Comparison of ENCODE assay signal across 8 cellular contexts in genomic region chr20:63641146-63641791, GRCh38. TPM values are rescaled to one million over a fixed set of nuclear protein-coding genes. Genes with fewer than 3 reads are reported as not detected.
DNase-seq lines count a peak whose midpoint lies in the region; ATAC-seq and TF ChIP-seq lines count a peak whose summit lies in the region.

No MANE protein-coding gene starts in this region.

- no peaks in the 10 kb centered on the region for H3K9me3 ChIP-seq in CD4-positive, alpha-beta T cell (ENCODE audit: control insufficient read depth, low read length)
- H3K9me3 ChIP-seq in endodermal cell (ENCODE audit: control insufficient read depth, low read length), result no peaks in the 10 kb centered on the region

- peak overlapping the region; percentile 87 for H3K27ac ChIP-seq in CD4-positive, alpha-beta T cell (ENCODE audit: low read depth, low read length)
- H3K27ac ChIP-seq in endodermal cell (ENCODE audit: low read depth, low read length), result no peak overlapping the region

- H3K27ac Mint-ChIP-seq in CD4-positive, alpha-beta T cell, result peak overlapping the region; percentile 94
- no peak overlapping the region for H3K27ac Mint-ChIP-seq in endodermal cell

- WGBS in endodermal cell (ENCODE audit: insufficient coverage in 1 of 2, insufficient read length in 1 of 2), 2 experiments, result 39 to 41% methylated on average over 20 to 41 of the region's 47 CpGs

- H3K4me3 ChIP-seq in endodermal cell (ENCODE audit: low read length), result no peak overlapping the region

- intact Hi-C loops in CD4-positive, alpha-beta T cell (cut with DNase I, micrococcal nuclease), result loop anchor here in 1 of 2 experiments (1.0 kb wide), 1 partner anchor 14 kb away; the partner anchor contains the start of gene GMEB2

- no peaks in the 10 kb centered on the region for H3K4me1 ChIP-seq in endodermal cell (ENCODE audit: control insufficient read depth, insufficient read depth, low read length)

- peak overlapping the region; percentile 87 for H3K4me3 Mint-ChIP-seq in CD4-positive, alpha-beta T cell
- peak overlapping the region; percentile 32 for H3K4me3 Mint-ChIP-seq in endodermal cell

- H3K9ac ChIP-seq in endodermal cell (ENCODE audit: extremely low read depth, low read length, poor library complexity, severe bottlenecking), result no peak overlapping the region

- CTCF ChIA-PET in CD4-positive, alpha-beta T cell (lab: Charles Lee), result interaction anchor here (1.0 to 1.6 kb wide), 19 partner anchors 10 to 339 kb away, joined by 3 to 14 read pairs (median 5); partner anchors contain the start of genes ARFRP1, GMEB2, HELZ2 and LIME1

- peaks cover 4% of the 10 kb centered on the region for H3K27me3 Mint-ChIP-seq in CD4-positive, alpha-beta T cell
- peaks cover 29% of the 10 kb centered on the region for H3K27me3 Mint-ChIP-seq in endodermal cell (ENCODE audit: insufficient read depth)

- H3K4me1 Mint-ChIP-seq in CD4-positive, alpha-beta T cell (ENCODE audit: low read depth), result peaks cover 38% of the 10 kb centered on the region
- H3K4me1 Mint-ChIP-seq in endodermal cell, result no peaks in the 10 kb centered on the region

- POLR2A ChIA-PET in CD4-positive, alpha-beta T cell (lab: Charles Lee), result interaction anchor here (0.5 to 8.9 kb wide), 25 partner anchors 10 to 340 kb away, joined by 3 to 449 read pairs (median 8); partner anchors contain the start of genes ARFRP1, GMEB2, HELZ2 and LIME1

- peak; percentile 51 to 68 (median 55) for DNase-seq in CD4-positive, alpha-beta T cell
- peak; percentile 27 for DNase-seq in T-helper 9 cell
- DNase-seq in endodermal cell, result no peak
- no peak for DNase-seq in omental fat pad (ENCODE audit: low spot score)
- DNase-seq in NCI-H1048 (lab: John Stamatoyannopoulos, UW), result no peak
- no peak for DNase-seq in NCI-H82 (lab: John Stamatoyannopoulos, UW)

- H3K36me3 Mint-ChIP-seq in CD4-positive, alpha-beta T cell (ENCODE audit: low read depth), result peaks cover 22% of the 10 kb centered on the region
- no peaks in the 10 kb centered on the region for H3K36me3 Mint-ChIP-seq in endodermal cell (ENCODE audit: low read depth)

- TF ChIP-seq CTCF in CD4-positive, alpha-beta T cell (IDR thresholded peaks at IDR 0.05), result no peak
- TF ChIP-seq CTCF in endodermal cell (conservative IDR thresholded peaks at IDR 0.05), result no peak
- no peak for TF ChIP-seq CTCF in omental fat pad (IDR thresholded peaks at IDR 0.05)

- H3K36me3 ChIP-seq in endodermal cell (ENCODE audit: control insufficient read depth, insufficient read depth, low read length), result no peaks in the 10 kb centered on the region

- ATAC-seq in CD4-positive, alpha-beta T cell (ENCODE audit: poor library complexity), result peak; percentile 0
- peak; percentile 22 for ATAC-seq in HG02798 (IDR thresholded peaks at IDR 0.05; ENCODE audit: poor library complexity, unreplicated experiment)
- peak; percentile 15 for ATAC-seq in omental fat pad (ENCODE audit: low FRiP score)
- ATAC-seq in HG02938 (IDR thresholded peaks at IDR 0.05; ENCODE audit: unreplicated experiment), result no peak

- H3K9me3 Mint-ChIP-seq in CD4-positive, alpha-beta T cell, result no peaks in the 10 kb centered on the region
- H3K9me3 Mint-ChIP-seq in endodermal cell, result no peaks in the 10 kb centered on the region

- no peaks in the 10 kb centered on the region for H3K27me3 ChIP-seq in CD4-positive, alpha-beta T cell (ENCODE audit: control insufficient read depth, insufficient read depth, low read length)
- H3K27me3 ChIP-seq in endodermal cell (ENCODE audit: control insufficient read depth, insufficient read depth, low read length, poor library complexity, severe bottlenecking), result no peaks in the 10 kb centered on the region

RNA-seq across cellular contexts. Expression of gene STMN3, which starts 12.0 kb away (rescaled TPM):
- total RNA-seq in CD4-positive, alpha-beta T cell, result 100 to 1,000 TPM; 122 to 127 TPM
- total RNA-seq in endodermal cell (10 to 100 TPM in 1 of 2 donors, 1 to 10 TPM in 1; 6.7 to 18.3 TPM), omental fat pad (10 to 100 TPM in 2 of 4 donors, 1 to 10 TPM in 2; 7.6 to 17.4 (median 12.0) TPM)
- polyA plus RNA-seq in endodermal cell (2013, experiment 1 of 2), result 52.0 TPM
- 47.9 TPM for polyA plus RNA-seq in endodermal cell (2013, experiment 2 of 2)

RNA-seq across cellular contexts. Expression of gene GMEB2, which starts 14.4 kb away (rescaled TPM):
- total RNA-seq in CD4-positive, alpha-beta T cell, result 10 to 100 TPM; 32.9 to 34.0 TPM
- total RNA-seq in endodermal cell, result 10 to 100 TPM; 11.5 to 12.3 TPM
- 14.3 TPM for polyA plus RNA-seq in endodermal cell (2013, experiment 1 of 2)
- 13.6 TPM for polyA plus RNA-seq in endodermal cell (2013, experiment 2 of 2)
- 10 to 100 TPM in 1 of 4 donors, 1 to 10 TPM in 3; 6.6 to 12.8 (median 9.2) TPM for total RNA-seq in omental fat pad

RNA-seq across cellular contexts. Expression of gene RTEL1, which starts 16.8 kb away (rescaled TPM):
- 10 to 100 TPM; 25.5 to 27.6 TPM for total RNA-seq in CD4-positive, alpha-beta T cell
- total RNA-seq in endodermal cell (10 to 100 TPM; 33.9 to 36.7 TPM), omental fat pad (10 to 100 TPM; 10.2 to 34.4 (median 21.6) TPM)
- polyA plus RNA-seq in endodermal cell (2013, experiment 1 of 2), result 17.6 TPM
- 14.2 TPM for polyA plus RNA-seq in endodermal cell (2013, experiment 2 of 2)

RNA-seq across cellular contexts. Expression of gene TNFRSF6B, which starts 55.2 kb away (rescaled TPM):
- total RNA-seq in CD4-positive, alpha-beta T cell, result 1 to 10 TPM; 2.5 to 2.6 TPM
- total RNA-seq in endodermal cell, result not detected
- 2.0 TPM for polyA plus RNA-seq in endodermal cell (2013, experiment 1 of 2)
- polyA plus RNA-seq in endodermal cell (2013, experiment 2 of 2), result 1.1 TPM
- 10 to 100 TPM; 10.5 to 91.9 (median 12.3) TPM for total RNA-seq in omental fat pad

Comparison
In these comparisons a context has a peak if more than half of its experiments do, and no peak if none do; other contexts are left out.
1. DNase-seq: peak in CD4-positive, alpha-beta T cell (10 of 10) and T-helper 9 cell (single experiment); none in endodermal cell (single experiment), omental fat pad (single experiment), NCI-H1048 (single experiment) and NCI-H82 (single experiment).
2. RNA of gene STMN3, which starts 12.0 kb away (total RNA-seq): 122 to 127 TPM in CD4-positive, alpha-beta T cell; 6.7 to 18.3 TPM in endodermal cell and 7.6 to 17.4 TPM in omental fat pad; every median in the first group is over 4 times any median in the second.